In the genomic region with DNA sequence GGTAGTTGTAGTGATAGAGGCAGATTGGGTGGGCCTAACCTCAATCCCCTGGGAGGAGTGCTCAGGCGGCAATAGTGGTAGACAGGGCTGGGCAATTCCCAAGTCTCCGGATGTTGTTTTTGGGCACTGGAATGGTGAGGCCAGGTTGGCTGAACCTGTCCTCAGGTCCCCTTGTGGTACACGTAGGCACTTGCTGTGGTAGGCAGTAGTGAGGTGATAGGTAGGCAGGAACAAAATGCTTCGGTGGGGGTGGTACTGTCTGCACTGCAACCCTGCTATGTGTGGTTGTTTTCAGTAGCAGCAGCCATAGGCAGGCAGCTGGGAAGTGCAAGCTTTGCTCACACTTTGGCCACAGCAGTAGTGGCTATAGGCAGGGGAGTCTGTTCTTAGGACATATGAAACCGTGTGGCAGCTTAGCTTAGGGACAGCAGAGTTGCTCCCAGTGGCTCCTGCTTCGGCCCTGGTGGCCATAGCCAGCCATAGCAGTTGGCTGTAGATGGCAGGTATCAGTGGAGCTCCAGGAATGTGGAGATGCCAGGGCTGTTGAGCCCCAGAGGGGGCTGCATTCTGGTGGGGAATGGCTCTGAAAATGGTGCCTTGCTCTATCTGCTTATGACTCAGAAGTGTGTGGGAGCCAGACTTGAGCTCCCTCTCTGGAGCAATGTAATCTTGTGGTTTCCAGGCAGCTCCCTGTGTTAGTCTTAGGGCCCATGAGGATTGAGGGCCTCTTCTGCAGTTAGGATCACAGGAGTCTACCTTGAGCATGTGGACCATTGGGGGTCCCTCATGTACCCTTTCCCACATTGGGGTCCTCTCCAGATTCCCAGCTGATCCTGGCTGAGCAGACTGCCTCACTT, we compare ENCODE assay signal across 19 cellular contexts.
DNase-seq lines count a peak whose midpoint lies in the region; ATAC-seq, FAIRE-seq and TF ChIP-seq lines count a peak whose summit lies in the region.
"Had no signal": no experiment of that assay in that cellular context is flagged by ENCODE, and none has a peak within 500 bp of the region (broad histone marks: within the 10 kb centered on the region; RNA-seq: fewer than 3 reads in every experiment).

No MANE protein-coding gene starts in this region.

- TF ChIP-seq CTCF in Caco-2 (IDR thresholded peaks at IDR 0.05; ENCODE audit: insufficient read depth in 1 of 2, low read depth in 1 of 2, low read length in 1 of 2, severe bottlenecking in 1 of 2, unreplicated experiment in 1 of 2) (peak; percentile 20 to 36), IMR-90 (conservative IDR thresholded peaks at IDR 0.05; ENCODE audit: low read depth, low read length) (no peak), astrocyte (IDR thresholded peaks at IDR 0.05; ENCODE audit: insufficient read depth, low read depth, low read length) (no peak), heart left ventricle (IDR thresholded peaks at IDR 0.05) (no peak)

- TF ChIP-seq RAD21 in IMR-90 (IDR thresholded peaks at IDR 0.05; ENCODE audit: low read length), result no peak

- H3K27me3 Mint-ChIP-seq in Caco-2 (ENCODE audit: insufficient read depth, unreplicated experiment), result no peaks in the 10 kb centered on the region
- no peaks in the 10 kb centered on the region for H3K27me3 Mint-ChIP-seq in astrocyte (ENCODE audit: low read depth, unreplicated experiment)

- H3K4me3 Mint-ChIP-seq in Caco-2 (ENCODE audit: unreplicated experiment) (no peak overlapping the region), astrocyte (ENCODE audit: unreplicated experiment) (no peak overlapping the region)

- no peaks in the 10 kb centered on the region for H3K79me1 ChIP-seq in IMR-90 (ENCODE audit: low read depth in 1 of 2, low read length in 2 of 2)

- peak overlapping the region; percentile 18; the same call in 1 of the 2 replicates for H3K18ac ChIP-seq in IMR-90 (ENCODE audit: low read depth, low read length)

- H3K27me3 ChIP-seq in Caco-2 (replicated peaks; ENCODE audit: control insufficient read depth, insufficient read depth, low read length), result no peaks in the 10 kb centered on the region
- H3K27me3 ChIP-seq in IMR-90 (ENCODE audit: control insufficient read depth, insufficient read depth, low read length), result no peaks in the 10 kb centered on the region
- H3K27me3 ChIP-seq in astrocyte (ENCODE audit: insufficient read depth, low read length), result no peaks in the 10 kb centered on the region
- no peaks in the 10 kb centered on the region for H3K27me3 ChIP-seq in heart left ventricle

- no peak overlapping the region for H4K8ac ChIP-seq in IMR-90 (ENCODE audit: low read depth in 2 of 2, low read length in 2 of 2)

- intact Hi-C loops in Caco-2 (cut with micrococcal nuclease; ENCODE audit: unreplicated experiment) (no loop called here), IMR-90 (cut with micrococcal nuclease) (no loop called here), heart left ventricle (cut with DNase I) (loop anchor here in 1 of 10 donors (10.0 kb wide), 1 partner anchor 51 kb away; no protein-coding TSS in a partner anchor)

- peak overlapping the region; percentile 65 for H2AK9ac ChIP-seq in IMR-90 (replicated peaks; ENCODE audit: low read depth, low read length, poor library complexity)

- H3K56ac ChIP-seq in IMR-90 (ENCODE audit: extremely low read depth, insufficient read depth, low read length), result no peak overlapping the region

- H3K4me2 ChIP-seq in IMR-90 (ENCODE audit: low read depth, low read length) (no peak overlapping the region), astrocyte (ENCODE audit: low read length) (no peak overlapping the region)

- H2AK5ac ChIP-seq in IMR-90 (ENCODE audit: low read depth, low read length), result peak overlapping the region; percentile 43

- H3K9me3 ChIP-seq in Caco-2, result peaks cover 23% of the 10 kb centered on the region
- peaks cover 31% of the 10 kb centered on the region for H3K9me3 ChIP-seq in IMR-90 (ENCODE audit: control insufficient read depth, insufficient read depth, low read length)
- peaks cover 5% of the 10 kb centered on the region for H3K9me3 ChIP-seq in astrocyte (ENCODE audit: insufficient read depth, low read depth, low read length)
- peaks cover 0 to 40% (median 21%) of the 10 kb centered on the region in 12 donors for H3K9me3 ChIP-seq in heart left ventricle
- H3K9me3 ChIP-seq: thoracic aorta had no signal

- peaks cover 3% of the 10 kb centered on the region; the same call in 1 of the 2 replicates for H4K20me1 ChIP-seq in IMR-90 (ENCODE audit: insufficient read depth, low read length)
- H4K20me1 ChIP-seq in astrocyte (ENCODE audit: insufficient read depth, low read length), result no peaks in the 10 kb centered on the region

- H2BK120ac ChIP-seq in IMR-90 (ENCODE audit: low read depth, low read length), result peak overlapping the region; percentile 57

- H3K4me1 Mint-ChIP-seq in Caco-2 (ENCODE audit: low read depth, unreplicated experiment), result peaks cover under 1% of the 10 kb centered on the region
- no peaks in the 10 kb centered on the region for H3K4me1 Mint-ChIP-seq in astrocyte (ENCODE audit: low read depth, unreplicated experiment)

- H3K9ac ChIP-seq in IMR-90 (ENCODE audit: low read depth, low read length), result no peak overlapping the region
- H3K9ac ChIP-seq in astrocyte (ENCODE audit: low read length), result no peak overlapping the region

- DNase-seq in Caco-2, result no peak
- peak; percentile 54 for DNase-seq in IMR-90
- peak; percentile 58 for DNase-seq in astrocyte (ENCODE audit: low read depth)
- DNase-seq in islet precursor cell, result peak; percentile 80
- DNase-seq in heart left ventricle, result no peak
- DNase-seq in ACHN, result no peak
- DNase-seq: activated effector memory CD4-positive, alpha-beta T cell treated with Interleukin-2 at 50 U/mL for 16 hours; AML-193; aorta; foreskin melanocyte; KG1; kidney; NCI-H1930; T-helper 9 cell had no signal

- peak; percentile 72 for ATAC-seq in IMR-90 (ENCODE audit: low read depth)
- no peak for ATAC-seq in esophagus mucosa
- no peak for ATAC-seq in heart left ventricle
- no peak for ATAC-seq in HG03025 (IDR thresholded peaks at IDR 0.05; ENCODE audit: low FRiP score, unreplicated experiment)
- ATAC-seq: Right ventricle myocardium inferior had no signal

- no peak for FAIRE-seq in astrocyte (lab: Jason Lieb, UNC)
- FAIRE-seq: GM18507 had no signal

- H2BK20ac ChIP-seq in IMR-90 (ENCODE audit: low read depth, low read length), result peak overlapping the region; percentile 80

- H2BK5ac ChIP-seq in IMR-90 (ENCODE audit: low read depth, low read length, poor library complexity, severe bottlenecking), result peak overlapping the region; percentile 1

- H3K14ac ChIP-seq in IMR-90 (replicated peaks; ENCODE audit: low read depth, low read length), result 0 out of 2 replicates have a peak overlapping the region, but pooled peaks have one; percentile 65

- H3K4ac ChIP-seq in IMR-90 (ENCODE audit: low read depth, low read length), result peak overlapping the region; percentile 52

- CTCF ChIA-PET in Caco-2 (lab: Charles Lee) (no interaction called here), IMR-90 (lab: Yijun Ruan, JAX) (interaction anchor here (0.5 to 1.0 kb wide), 3 partner anchors 53 to 821 kb away, joined by 3 to 6 read pairs (median 3); no protein-coding TSS in a partner anchor)

- H3K23ac ChIP-seq in IMR-90 (ENCODE audit: low read depth, low read length), result peak overlapping the region; percentile 23; the same call in 1 of the 2 replicates

- dilution Hi-C loops in IMR-90 (cut with HindIII; ENCODE audit: low sequenced_read_pairs, unreplicated experiment), result no loop called here

- POLR2A ChIA-PET in Caco-2 (lab: Charles Lee), result no interaction called here
- POLR2A ChIA-PET in IMR-90 (lab: Charles Lee; ENCODE audit: unreplicated experiment), result no interaction called here

- no peaks in the 10 kb centered on the region for H3K79me2 ChIP-seq in astrocyte (ENCODE audit: insufficient read depth, low read length)

- H3K9me1 ChIP-seq in IMR-90 (ENCODE audit: insufficient read depth, low read length), result 0 out of 2 replicates have a peak, but pooled peaks cover 3% of the 10 kb centered on the region

- TF ChIP-seq POLR2A in IMR-90 (IDR thresholded peaks at IDR 0.05; ENCODE audit: low read depth, low read length) (no peak), heart left ventricle (IDR thresholded peaks at IDR 0.05) (no peak)

- H3K4me1 ChIP-seq in Caco-2 (peaks cover 3% of the 10 kb centered on the region; the same call in 1 of the 2 replicates), IMR-90 (ENCODE audit: control insufficient read depth, insufficient read depth, low read length) (peaks cover 4% of the 10 kb centered on the region), astrocyte (ENCODE audit: insufficient read depth, low read length) (peaks cover 3% of the 10 kb centered on the region), heart left ventricle (no peaks in the 10 kb centered on the region)

- H3K36me3 ChIP-seq in Caco-2 (ENCODE audit: control insufficient read depth, insufficient read depth, low read length) (no peaks in the 10 kb centered on the region), IMR-90 (ENCODE audit: control insufficient read depth, insufficient read depth, low read length) (no peaks in the 10 kb centered on the region), astrocyte (ENCODE audit: insufficient read depth, low read length) (no peaks in the 10 kb centered on the region), heart left ventricle (no peaks in the 10 kb centered on the region)
- H3K36me3 ChIP-seq: thoracic aorta had no signal

- WGBS in IMR-90 (ENCODE audit: extremely low coverage in 2 of 2, insufficient read length in 1 of 2), 2 experiments, result 75% methylated on average over 4 of the region's 6 CpGs; no CpG with 5 or more reads in 1 of the 2 experiments
- WGBS in heart left ventricle, 4 donors, result 68 to 77% (median 71%) methylated on average over 6 of the region's 6 CpGs

- H4K5ac ChIP-seq in IMR-90 (ENCODE audit: low read depth, low read length), result no peak overlapping the region

- H3K36me3 Mint-ChIP-seq in Caco-2 (ENCODE audit: insufficient read depth, unreplicated experiment), result no peaks in the 10 kb centered on the region
- peaks cover 3% of the 10 kb centered on the region for H3K36me3 Mint-ChIP-seq in astrocyte (ENCODE audit: low read depth, unreplicated experiment)

- H3K4me3 ChIP-seq in Caco-2 (ENCODE audit: low read depth, low read length) (no peak overlapping the region), IMR-90 (ENCODE audit: insufficient read depth, low read depth, low read length) (no peak overlapping the region), astrocyte (ENCODE audit: insufficient read depth, low read depth, low read length) (no peak overlapping the region), heart left ventricle (no peak overlapping the region)
- H3K4me3 ChIP-seq: thoracic aorta had no signal

- H2BK15ac ChIP-seq in IMR-90 (ENCODE audit: low read depth, low read length), result no peak overlapping the region; the same call in 2 of the 3 replicates

- H3K27ac Mint-ChIP-seq in Caco-2 (ENCODE audit: unreplicated experiment) (no peak overlapping the region), astrocyte (ENCODE audit: unreplicated experiment) (no peak overlapping the region)

- in situ Hi-C loops in IMR-90 (cut with MboI; ENCODE audit: low sequenced_read_pairs) (no loop called here), ACHN (cut with HindIII; ENCODE audit: low pct_ligation_motif_present, low pct_unique_long_range_greater_than_20kb, low sequenced_read_pairs) (no loop called here)

- H3K27ac ChIP-seq in IMR-90 (ENCODE audit: insufficient read depth, low read length) (no peak overlapping the region; the same call in 1 of the 2 replicates), astrocyte (ENCODE audit: low read depth, low read length) (no peak overlapping the region), heart left ventricle (no peak overlapping the region)
- H3K27ac ChIP-seq: thoracic aorta had no signal

- H2AFZ ChIP-seq in IMR-90 (replicated peaks; ENCODE audit: low read length, poor library complexity), result peak overlapping the region; percentile 56
- H2AFZ ChIP-seq in astrocyte (ENCODE audit: low read depth, low read length), result peak overlapping the region; percentile 24

- H4K91ac ChIP-seq in IMR-90 (ENCODE audit: insufficient read depth, low read depth, low read length), result peak overlapping the region; percentile 55

- BruUV-seq in Caco-2 (replicated peaks; lab: Mats Ljungman, UMichigan) (no TSS peak), IMR-90 (replicated peaks; lab: Mats Ljungman, UMichigan) (no TSS peak)

- peaks cover 33% of the 10 kb centered on the region for H3K9me3 Mint-ChIP-seq in Caco-2 (ENCODE audit: unreplicated experiment)
- H3K9me3 Mint-ChIP-seq in astrocyte (ENCODE audit: unreplicated experiment), result peaks cover 18% of the 10 kb centered on the region

Comparison
In these comparisons a context has a peak if more than half of its experiments do, and no peak if none do; other contexts are left out.
1. DNase-seq: peak in IMR-90 (single experiment), astrocyte (single experiment) and islet precursor cell (single experiment); none in Caco-2 (0 of 2), heart left ventricle (0 of 5) and ACHN (single experiment).
2. CTCF ChIP-seq: peak in Caco-2 (2 of 2); none in IMR-90 (single experiment), astrocyte (single experiment) and heart left ventricle (0 of 12).